ENCODE assay signal across 1 cellular context in genomic region chr20:41426976-41427375, GRCh38.
TF ChIP-seq lines count a peak whose summit lies in the region.

No MANE protein-coding gene starts in this region.

TF ChIP-seq in IMR-90, 13 proteins besides CTCF, POLR2A, EP300 and RAD21 (continued from another document):
- TF ChIP-seq BHLHE40 (IDR thresholded peaks at IDR 0.05; ENCODE audit: low read depth, low read length) = no peak
- TF ChIP-seq MXI1 (IDR thresholded peaks at IDR 0.05; ENCODE audit: borderline replicate concordance, low read depth, low read length) = no peak
- no peak for TF ChIP-seq SMC3 (IDR thresholded peaks at IDR 0.05; ENCODE audit: low read depth, low read length)
- TF ChIP-seq MAFK (IDR thresholded peaks at IDR 0.05; ENCODE audit: low read depth, low read length) = no peak
